In genomic region chr3:158659454-158660237, GRCh38 we compare ENCODE assay signal across 3 cellular contexts.
TF ChIP-seq lines count a peak whose summit lies in the region.

No MANE protein-coding gene starts in this region.

TF ChIP-seq in IMR-90, 13 proteins besides CTCF, POLR2A, EP300 and RAD21:
- peak; percentile 27; the same call in 1 of the 2 replicates for TF ChIP-seq NFE2L2 (IDR thresholded peaks at IDR 0.05; ENCODE audit: low read depth, low read length)
- TF ChIP-seq BHLHE40 (IDR thresholded peaks at IDR 0.05; ENCODE audit: low read depth, low read length): no peak
- TF ChIP-seq MXI1 (IDR thresholded peaks at IDR 0.05; ENCODE audit: borderline replicate concordance, low read depth, low read length): peak; percentile 86
- no peak for TF ChIP-seq CHD1 (IDR thresholded peaks at IDR 0.05; ENCODE audit: low read depth, low read length)
- TF ChIP-seq SMC3 (IDR thresholded peaks at IDR 0.05; ENCODE audit: low read depth, low read length): peak; percentile 95
- TF ChIP-seq CEBPB (IDR thresholded peaks at IDR 0.05; ENCODE audit: low read depth, low read length): no peak
- no peak for TF ChIP-seq RFX5 (IDR thresholded peaks at IDR 0.05; ENCODE audit: low read depth, low read length)
- no peak for TF ChIP-seq ELK1 (IDR thresholded peaks at IDR 0.05; ENCODE audit: borderline replicate concordance, low read depth, low read length)
- no peak for TF ChIP-seq FOS (IDR thresholded peaks at IDR 0.05; ENCODE audit: low read depth, low read length)

TF ChIP-seq in SK-N-SH, 30 proteins besides CTCF, POLR2A, EP300 and RAD21:
- 0 out of 2 replicates have a peak, but pooled peaks have one; percentile 3 for TF ChIP-seq FOSL2 (IDR thresholded peaks at IDR 0.05; ENCODE audit: borderline replicate concordance, low read depth)
- TF ChIP-seq TCF12 (IDR thresholded peaks at IDR 0.05): peak; percentile 26
- 0 out of 2 replicates have a peak, but pooled peaks have one; percentile 16 for TF ChIP-seq PBX3 (IDR thresholded peaks at IDR 0.05)
- no peak for TF ChIP-seq MEF2A (IDR thresholded peaks at IDR 0.05; ENCODE audit: borderline replicate concordance, low read depth)
- TF ChIP-seq TAF1 (IDR thresholded peaks at IDR 0.05; ENCODE audit: borderline replicate concordance, low read depth, low read length): no peak
- no peak for TF ChIP-seq TEAD4 (IDR thresholded peaks at IDR 0.05; ENCODE audit: borderline replicate concordance, insufficient read depth)
- TF ChIP-seq SIN3A (IDR thresholded peaks at IDR 0.05; ENCODE audit: borderline replicate concordance, low read depth, low read length): 0 out of 2 replicates have a peak, but pooled peaks have one; percentile 51
- peak; percentile 77 for TF ChIP-seq SMC3 (IDR thresholded peaks at IDR 0.05; ENCODE audit: low read depth, low read length)
- TF ChIP-seq RFX5 (IDR thresholded peaks at IDR 0.05; ENCODE audit: low read length): no peak
- TF ChIP-seq MXI1 (IDR thresholded peaks at IDR 0.05; ENCODE audit: low read depth, low read length): peak; percentile 65; the same call in 1 of the 2 replicates
TF ChIP-seq in SK-N-SH: peak in this region for 6.

TF ChIP-seq in GM12878, 131 proteins besides CTCF, POLR2A, EP300 and RAD21:
- TF ChIP-seq SMC3 (IDR thresholded peaks at IDR 0.05; ENCODE audit: borderline replicate concordance, low read length) (peak; percentile 42; the same call in 1 of the 2 replicates), E2F8 (IDR thresholded peaks at IDR 0.05; ENCODE audit: low read depth, partially characterized antibody) (no peak), ZBTB11 (CRISPR knock-in tag; IDR thresholded peaks at IDR 0.05) (no peak), YY1 (IDR thresholded peaks at IDR 0.05; ENCODE audit: low read depth, low read length) (peak; percentile 22; the same call in 1 of the 2 replicates)
TF ChIP-seq in GM12878: peak in this region for 2.
